Comparison of ENCODE assay signal across 10 cellular contexts in genomic region chr7:149716007-149716931, GRCh38. TPM values are rescaled to one million over a fixed set of nuclear protein-coding genes. Genes with fewer than 3 reads are reported as not detected.
DNase-seq lines count a peak whose midpoint lies in the region; ATAC-seq and TF ChIP-seq lines count a peak whose summit lies in the region.
"Had no signal": no experiment of that assay in that cellular context is flagged by ENCODE, and none has a peak within 500 bp of the region (broad histone marks: within the 10 kb centered on the region; RNA-seq: fewer than 3 reads in every experiment).

No MANE protein-coding gene starts in this region.

- H4K20me1 ChIP-seq in H9 (ENCODE audit: control insufficient read depth, insufficient read depth, insufficient read length) (no peaks in the 10 kb centered on the region), SU-DHL-6 (ENCODE audit: low read depth, low read length) (no peaks in the 10 kb centered on the region)

- H3K9me3 Mint-ChIP-seq in H9 = peaks cover 7 to 8% of the 10 kb centered on the region in 2 experiments; a peak in 4 of 5 replicates

- no peak overlapping the region for H2AK5ac ChIP-seq in H9 (ENCODE audit: insufficient read length, low read length)

- peaks cover 3% of the 10 kb centered on the region; the same call in 1 of the 2 replicates for H3K4me1 ChIP-seq in H9 (ENCODE audit: insufficient read depth, low read length)

- no peak overlapping the region for H3T11ph ChIP-seq in H9 (ENCODE audit: low read length)

- no peaks in the 10 kb centered on the region for H3K23me2 ChIP-seq in H9 (ENCODE audit: insufficient read length, low read depth, low read length, poor library complexity, severe bottlenecking)

- peaks cover 12 to 15% of the 10 kb centered on the region in 2 experiments for H3K4me1 Mint-ChIP-seq in H9

- WGBS in H9 (ENCODE audit: extremely low coverage, insufficient read length, low lambda C conversion rate) = no CpG with 5 or more reads among the region's 11 CpGs

- H3K27ac ChIP-seq in H9 (ENCODE audit: insufficient read length, low read depth, low read length) (no peak overlapping the region), SU-DHL-6 (ENCODE audit: low read depth, low read length) (no peak overlapping the region)
- H3K27ac ChIP-seq: SJSA1 had no signal

- H3F3A ChIP-seq in SU-DHL-6 (ENCODE audit: insufficient read depth) = no peaks in the 10 kb centered on the region

- H2BK120ac ChIP-seq in H9 (ENCODE audit: low read depth, low read length, poor library complexity, severe bottlenecking) = no peak overlapping the region

- H3K23ac ChIP-seq in H9 (ENCODE audit: insufficient read length, low read depth, low read length) = no peak overlapping the region

- H3K18ac ChIP-seq in H9 (ENCODE audit: insufficient read length, low read depth, low read length) = no peak overlapping the region

- H2BK20ac ChIP-seq in H9 (ENCODE audit: low read depth, low read length, poor library complexity, severe bottlenecking) = no peak overlapping the region

- H3K9me3 ChIP-seq in H9 (ENCODE audit: control insufficient read depth, low read depth, low read length) (no peaks in the 10 kb centered on the region), SU-DHL-6 (ENCODE audit: insufficient read depth, low read length) (peaks cover 7% of the 10 kb centered on the region; the same call in 1 of the 2 replicates)

- H3K4me2 ChIP-seq in H9 (ENCODE audit: insufficient read depth, insufficient read length, low read length) (peak overlapping the region; percentile 88), SU-DHL-6 (ENCODE audit: low read depth, low read length, poor library complexity, severe bottlenecking) (peak overlapping the region; percentile 75)

- no peak overlapping the region for H4K8ac ChIP-seq in H9 (replicated peaks; ENCODE audit: insufficient read length, low read depth, low read length)

- no peak overlapping the region for H3K27ac Mint-ChIP-seq in H9

- H3K36me3 Mint-ChIP-seq in H9 (ENCODE audit: insufficient read depth in 1 of 3, low read depth in 3 of 3) = peaks cover 0 to 27% (median 15%) of the 10 kb centered on the region in 3 experiments; a peak in 6 of 7 replicates

- no peak overlapping the region for H2BK12ac ChIP-seq in H9 (ENCODE audit: insufficient read length, low read depth, low read length)

- H4K5ac ChIP-seq in H9 (ENCODE audit: insufficient read length, low read depth, low read length) = no peak overlapping the region

- peak overlapping the region; percentile 81 to 91 for H3K4me3 Mint-ChIP-seq in H9

- peaks cover 11% of the 10 kb centered on the region for H3K27me3 Mint-ChIP-seq in H9 (ENCODE audit: low read depth)

- H3K9ac ChIP-seq in H9 (ENCODE audit: extremely low read depth, insufficient read length, low read length) (no peak overlapping the region), SU-DHL-6 (ENCODE audit: low read length) (peak overlapping the region; percentile 73; the same call in 1 of the 2 replicates)

- 0 out of 3 replicates have a peak, but pooled peaks have one; percentile 10 for TF ChIP-seq CTCF in H9 (conservative IDR thresholded peaks at IDR 0.05)
- no peak for TF ChIP-seq CTCF in SU-DHL-6 (IDR thresholded peaks at IDR 0.05; ENCODE audit: insufficient read depth, low read length, poor library complexity, severe bottlenecking)
- TF ChIP-seq CTCF in fibroblast of the aortic adventitia (IDR thresholded peaks at IDR 0.05; ENCODE audit: insufficient read depth, low read length) = no peak

- H3K56ac ChIP-seq in H9 (ENCODE audit: insufficient read length, low read depth, low read length) = no peak overlapping the region

- H4K91ac ChIP-seq in H9 (ENCODE audit: insufficient read length, low read depth, low read length) = no peak overlapping the region

- H2AFZ ChIP-seq in H9 (ENCODE audit: low read length) = no peak overlapping the region
- H2AFZ ChIP-seq in SU-DHL-6 (ENCODE audit: low read depth, low read length, severe bottlenecking) = no peak overlapping the region

- H3K79me2 ChIP-seq in H9 (ENCODE audit: insufficient read depth, low read length) (no peaks in the 10 kb centered on the region), SU-DHL-6 (ENCODE audit: insufficient read depth, low read length) (no peaks in the 10 kb centered on the region)

- ATAC-seq in HG02852 (IDR thresholded peaks at IDR 0.05; ENCODE audit: unreplicated experiment) (no peak), HG03280 (IDR thresholded peaks at IDR 0.05; ENCODE audit: unreplicated experiment) (no peak), GM21529 (IDR thresholded peaks at IDR 0.05; ENCODE audit: unreplicated experiment) (no peak)
- ATAC-seq: HCT116 had no signal

- peaks cover 3% of the 10 kb centered on the region for H3K79me1 ChIP-seq in H9 (ENCODE audit: insufficient read depth, low read depth, low read length, poor library complexity, severe bottlenecking)

- H3K36me3 ChIP-seq in SU-DHL-6 (ENCODE audit: low read length) = no peaks in the 10 kb centered on the region; the same call in 1 of the 2 replicates

- H3K9me2 ChIP-seq in SU-DHL-6 (replicated peaks; ENCODE audit: insufficient read depth, low read length) = no peaks in the 10 kb centered on the region

- DNase-seq in H9 (peak; percentile 23), fibroblast of the aortic adventitia (ENCODE audit: low read depth) (peak; percentile 39), skeletal muscle cell (ENCODE audit: low read depth) (no peak)
- DNase-seq in activated CD4-positive, CD25-positive, alpha-beta regulatory T cell (lab: John Stamatoyannopoulos, UW) = no peak

- H3K27me3 ChIP-seq in H9 (ENCODE audit: insufficient read depth, low read length) (no peaks in the 10 kb centered on the region), SU-DHL-6 (ENCODE audit: low read length) (no peaks in the 10 kb centered on the region)
- H3K27me3 ChIP-seq: SJSA1 had no signal

- no peak overlapping the region for H3K14ac ChIP-seq in H9 (ENCODE audit: insufficient read depth, low read length)

- H3K4me3 ChIP-seq in SU-DHL-6 (ENCODE audit: insufficient read depth, low read length, poor library complexity, severe bottlenecking) (no peak overlapping the region), fibroblast of the aortic adventitia (ENCODE audit: low read depth, low read length) (peak overlapping the region; percentile 77), skeletal muscle cell (ENCODE audit: low read depth, low read length) (peak overlapping the region; percentile 74)

- no peak overlapping the region for H3K4ac ChIP-seq in H9 (ENCODE audit: low read depth, low read length)

- H2BK5ac ChIP-seq in H9 (ENCODE audit: insufficient read length, low read length) = no peak overlapping the region

- H2BK15ac ChIP-seq in H9 (ENCODE audit: low read depth, low read length) = no peak overlapping the region

RNA-seq across cellular contexts. Expression of gene ZNF467, which starts 57.1 kb away (rescaled TPM):
- total RNA-seq in H9 (2021) (0.31 and 0.35 TPM in 2 replicates), fibroblast of the aortic adventitia (ENCODE audit: low replicate concordance) (0.27 and 5.1 TPM in 2 replicates)
- total RNA-seq: SJSA1 had no signal

Comparison
In these comparisons a context has a peak if more than half of its experiments do, and no peak if none do; other contexts are left out.
1. DNase-seq: peak in H9 (single experiment) and fibroblast of the aortic adventitia (single experiment); none in skeletal muscle cell (single experiment) and activated CD4-positive, CD25-positive, alpha-beta regulatory T cell (0 of 4).